Comparison of ENCODE assay signal across 19 cellular contexts in the genomic region with DNA sequence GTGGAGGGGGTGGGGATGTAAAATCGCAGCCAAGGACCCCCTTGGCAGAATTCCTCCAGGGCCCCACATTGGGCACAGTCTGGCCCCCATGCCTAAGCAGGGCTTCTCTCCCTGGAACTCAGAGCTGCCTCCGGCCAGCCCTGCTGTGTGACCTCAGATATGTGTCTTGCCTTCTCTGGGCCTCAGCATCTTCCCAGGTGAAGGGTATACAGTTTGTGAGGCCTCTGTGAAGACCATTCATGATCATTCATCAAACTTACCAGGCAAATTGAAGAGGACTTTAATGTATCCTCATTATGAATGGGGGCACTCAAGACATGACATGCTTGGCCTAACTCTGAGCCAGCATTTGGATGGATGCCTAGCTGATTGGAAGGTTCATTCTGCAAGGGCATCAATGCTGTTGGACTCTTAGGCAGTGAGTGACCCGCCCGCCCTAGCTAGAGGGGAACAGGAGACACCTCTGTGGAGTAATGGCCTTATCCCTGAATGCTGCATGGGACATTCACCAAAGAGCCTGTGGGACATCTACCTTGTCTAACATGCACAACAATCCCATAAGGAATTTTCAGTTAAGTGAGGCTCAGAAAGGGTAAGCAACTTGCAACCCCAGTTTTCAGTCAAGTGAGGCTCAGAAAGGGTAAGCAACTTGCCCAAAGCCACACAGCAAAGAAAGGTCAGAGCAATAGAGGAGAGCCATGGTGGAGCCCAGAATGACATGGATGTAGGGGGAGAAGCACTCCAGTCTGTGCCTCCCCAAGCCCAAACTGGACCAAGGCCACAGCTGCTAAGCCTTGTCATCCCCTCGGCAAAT. TPM values are rescaled to one million over a fixed set of nuclear protein-coding genes. Genes with fewer than 3 reads are reported as not detected.
DNase-seq lines count a peak whose midpoint lies in the region; TF ChIP-seq lines count a peak whose summit lies in the region.
"Had no signal": no experiment of that assay in that cellular context is flagged by ENCODE, and none has a peak within 500 bp of the region (broad histone marks: within the 10 kb centered on the region; RNA-seq: fewer than 3 reads in every experiment).

No MANE protein-coding gene starts in this region.

- CTCF ChIA-PET in HEK293 (lab: Yijun Ruan, JAX): interaction anchor here (0.7 to 1.2 kb wide), 6 partner anchors 8 to 32 kb away, joined by 3 to 5 read pairs (median 3); no protein-coding TSS in a partner anchor

- intact Hi-C loops in lower leg skin (cut with DNase I; ENCODE audit: low total_unique reads) (no loop called here), prostate gland (cut with DNase I) (no loop called here)

- H3K4me3 ChIP-seq in HEK293 (ENCODE audit: low read depth, low read length) (no peak overlapping the region), lower leg skin (ENCODE audit: low read depth, poor library complexity, severe bottlenecking) (peak overlapping the region; percentile 33), prostate gland (no peak overlapping the region)
- H3K4me3 ChIP-seq: SJCRH30 had no signal

- no peaks in the 10 kb centered on the region for H3K9me3 Mint-ChIP-seq in chondrocyte (ENCODE audit: low read depth)
- H3K9me3 Mint-ChIP-seq: brain; H9; stimulated activated naive CD8-positive, alpha-beta T cell treated with anti-CD3 and anti-CD28 coated beads, Interleukin-15, Interleukin-2, amounts not matched to agents 100 ng/mL and 50 ng/mL, for 24 hours had no signal

- TF ChIP-seq CTCF in HEK293 (tag by site-specific recombination; IDR thresholded peaks at IDR 0.05) (no peak), chondrocyte (IDR thresholded peaks at IDR 0.05) (no peak), lower leg skin (IDR thresholded peaks at IDR 0.05) (no peak), prostate gland (IDR thresholded peaks at IDR 0.05) (no peak)

- H3K4me3 Mint-ChIP-seq in chondrocyte (ENCODE audit: unreplicated experiment): no peak overlapping the region
- H3K4me3 Mint-ChIP-seq: brain; H9; stimulated activated naive CD8-positive, alpha-beta T cell treated with anti-CD3 and anti-CD28 coated beads, Interleukin-15, Interleukin-2, amounts not matched to agents 100 ng/mL and 50 ng/mL, for 24 hours had no signal

- DNase-seq in chondrocyte (ENCODE audit: low spot score): no peak
- no peak for DNase-seq in lower leg skin (ENCODE audit: low spot score in 2 of 2)
- DNase-seq in substantia nigra (lab: John Stamatoyannopoulos, UW): peak in 1 of 49 donors; percentile 10
- DNase-seq in NCI-H187 treated with DMSO at 0.1 percent for 48 hours (lab: John Stamatoyannopoulos, UW): no peak
- no peak for DNase-seq in activated CD4-positive, CD25-positive, alpha-beta regulatory T cell (lab: John Stamatoyannopoulos, UW)
- no peak for DNase-seq in activated CD8-positive, alpha-beta memory T cell treated with anti-CD3 and anti-CD28 coated beads, Interleukin-2, amount 50 U/mL, for 4 hours
- no peak for DNase-seq in prostate gland (ENCODE audit: low spot score)
- DNase-seq: activated CD4-positive, alpha-beta T cell treated with anti-CD3 and anti-CD28 coated beads for 48 hours; activated naive CD4-positive, alpha-beta T cell treated with anti-CD3 and anti-CD28 coated beads, Interleukin-2, amount 50 U/mL, for 16 hours; GDM1; H9; kidney glomerular epithelial cell; NCI-H510A; SJCRH30; T-helper 9 cell had no signal

- H3K36me3 ChIP-seq in HEK293 (ENCODE audit: control insufficient read depth in 2 of 2, insufficient read depth in 1 of 2, low read length in 2 of 2): peaks cover 0 to 3% of the 10 kb centered on the region in 2 experiments; a peak in 1 of 3 replicates
- H3K36me3 ChIP-seq in prostate gland: no peaks in the 10 kb centered on the region
- H3K36me3 ChIP-seq: SJCRH30 had no signal

- no peaks in the 10 kb centered on the region for H3K9me3 ChIP-seq in HEK293 (ENCODE audit: control insufficient read depth, insufficient read depth, low read depth, low read length)
- no peaks in the 10 kb centered on the region for H3K9me3 ChIP-seq in prostate gland
- H3K9me3 ChIP-seq: SJCRH30 had no signal

- no peaks in the 10 kb centered on the region for H3K27me3 Mint-ChIP-seq in chondrocyte (ENCODE audit: low read depth)
- H3K27me3 Mint-ChIP-seq: brain; stimulated activated naive CD8-positive, alpha-beta T cell treated with anti-CD3 and anti-CD28 coated beads, Interleukin-15, Interleukin-2, amounts not matched to agents 100 ng/mL and 50 ng/mL, for 24 hours had no signal

- peaks cover 49% of the 10 kb centered on the region for H3K4me1 Mint-ChIP-seq in chondrocyte (ENCODE audit: low read depth)

- H3K27ac Mint-ChIP-seq in chondrocyte (ENCODE audit: unreplicated experiment): peak overlapping the region; percentile 81
- H3K27ac Mint-ChIP-seq: H9; stimulated activated naive CD8-positive, alpha-beta T cell treated with anti-CD3 and anti-CD28 coated beads, Interleukin-15, Interleukin-2, amounts not matched to agents 100 ng/mL and 50 ng/mL, for 24 hours had no signal

- TF ChIP-seq POLR2A in lower leg skin (IDR thresholded peaks at IDR 0.05) (no peak), prostate gland (IDR thresholded peaks at IDR 0.05) (no peak)

- WGBS in lower leg skin, 2 donors: 36 to 51% methylated on average over 5 of the region's 5 CpGs
- WGBS in prostate gland: 72% methylated on average over 5 of the region's 5 CpGs

- H3K36me3 Mint-ChIP-seq in chondrocyte (ENCODE audit: low read depth): no peaks in the 10 kb centered on the region
- H3K36me3 Mint-ChIP-seq: brain had no signal

- no peaks in the 10 kb centered on the region for H3K27me3 ChIP-seq in prostate gland (replicated peaks; ENCODE audit: insufficient read depth)

- POLR2A ChIA-PET in HEK293 (lab: Yijun Ruan, JAX): interaction anchor here (1.2 kb wide), 2 partner anchors 16 to 24 kb away, joined by 3 to 5 read pairs; no protein-coding TSS in a partner anchor

- H3K27ac ChIP-seq in HEK293 (ENCODE audit: extremely low read depth, low read depth, low read length) (no peak overlapping the region), substantia nigra (ENCODE audit: low read depth, low read length, poor library complexity, severe bottlenecking) (peak overlapping the region; percentile 1), prostate gland (peak overlapping the region in 1 of 2 donors; percentile 60)
- H3K27ac ChIP-seq: SJCRH30 had no signal

- H3K4me1 ChIP-seq in HEK293 (ENCODE audit: control insufficient read depth, insufficient read depth, low read length) (peaks cover 2% of the 10 kb centered on the region), prostate gland (replicated peaks) (peaks cover 4% of the 10 kb centered on the region)

TF ChIP-seq in HEK293, 187 proteins besides CTCF, POLR2A, EP300 and RAD21:
- TF ChIP-seq, protein P1, sequence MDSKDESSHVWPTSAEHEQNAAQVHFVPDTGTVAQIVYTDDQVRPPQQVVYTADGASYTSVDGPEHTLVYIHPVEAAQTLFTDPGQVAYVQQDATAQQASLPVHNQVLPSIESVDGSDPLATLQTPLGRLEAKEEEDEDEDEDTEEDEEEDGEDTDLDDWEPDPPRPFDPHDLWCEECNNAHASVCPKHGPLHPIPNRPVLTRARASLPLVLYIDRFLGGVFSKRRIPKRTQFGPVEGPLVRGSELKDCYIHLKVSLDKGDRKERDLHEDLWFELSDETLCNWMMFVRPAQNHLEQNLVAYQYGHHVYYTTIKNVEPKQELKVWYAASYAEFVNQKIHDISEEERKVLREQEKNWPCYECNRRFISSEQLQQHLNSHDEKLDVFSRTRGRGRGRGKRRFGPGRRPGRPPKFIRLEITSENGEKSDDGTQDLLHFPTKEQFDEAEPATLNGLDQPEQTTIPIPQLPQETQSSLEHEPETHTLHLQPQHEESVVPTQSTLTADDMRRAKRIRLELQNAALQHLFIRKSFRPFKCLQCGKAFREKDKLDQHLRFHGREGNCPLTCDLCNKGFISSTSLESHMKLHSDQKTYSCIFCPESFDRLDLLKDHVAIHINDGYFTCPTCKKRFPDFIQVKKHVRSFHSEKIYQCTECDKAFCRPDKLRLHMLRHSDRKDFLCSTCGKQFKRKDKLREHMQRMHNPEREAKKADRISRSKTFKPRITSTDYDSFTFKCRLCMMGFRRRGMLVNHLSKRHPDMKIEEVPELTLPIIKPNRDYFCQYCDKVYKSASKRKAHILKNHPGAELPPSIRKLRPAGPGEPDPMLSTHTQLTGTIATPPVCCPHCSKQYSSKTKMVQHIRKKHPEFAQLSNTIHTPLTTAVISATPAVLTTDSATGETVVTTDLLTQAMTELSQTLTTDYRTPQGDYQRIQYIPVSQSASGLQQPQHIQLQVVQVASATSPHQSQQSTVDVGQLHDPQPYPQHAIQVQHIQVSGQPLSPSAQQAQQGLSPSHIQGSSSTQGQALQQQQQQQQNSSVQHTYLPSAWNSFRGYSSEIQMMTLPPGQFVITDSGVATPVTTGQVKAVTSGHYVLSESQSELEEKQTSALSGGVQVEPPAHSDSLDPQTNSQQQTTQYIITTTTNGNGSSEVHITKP (tag by site-specific recombination; IDR thresholded peaks at IDR 0.05): 0 out of 2 replicates have a peak, but pooled peaks have one; percentile 19
- peak; percentile 79 for TF ChIP-seq ZNF768 (tag by site-specific recombination; IDR thresholded peaks at IDR 0.05)
- TF ChIP-seq SP2 (tag by site-specific recombination; IDR thresholded peaks at IDR 0.05): no peak
- TF ChIP-seq, protein P2, sequence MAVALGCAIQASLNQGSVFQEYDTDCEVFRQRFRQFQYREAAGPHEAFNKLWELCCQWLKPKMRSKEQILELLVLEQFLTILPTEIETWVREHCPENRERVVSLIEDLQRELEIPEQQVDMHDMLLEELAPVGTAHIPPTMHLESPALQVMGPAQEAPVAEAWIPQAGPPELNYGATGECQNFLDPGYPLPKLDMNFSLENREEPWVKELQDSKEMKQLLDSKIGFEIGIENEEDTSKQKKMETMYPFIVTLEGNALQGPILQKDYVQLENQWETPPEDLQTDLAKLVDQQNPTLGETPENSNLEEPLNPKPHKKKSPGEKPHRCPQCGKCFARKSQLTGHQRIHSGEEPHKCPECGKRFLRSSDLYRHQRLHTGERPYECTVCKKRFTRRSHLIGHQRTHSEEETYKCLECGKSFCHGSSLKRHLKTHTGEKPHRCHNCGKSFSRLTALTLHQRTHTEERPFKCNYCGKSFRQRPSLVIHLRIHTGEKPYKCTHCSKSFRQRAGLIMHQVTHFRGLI (tag by site-specific recombination; IDR thresholded peaks at IDR 0.05): no peak
- TF ChIP-seq ZNF776 (tag by site-specific recombination; IDR thresholded peaks at IDR 0.05; ENCODE audit: borderline replicate concordance): no peak

RNA-seq across cellular contexts. Expression of gene CCN5, which starts 0.5 kb away (rescaled TPM):
- total RNA-seq in chondrocyte (1.6 to 1.7 TPM (median 1.7 TPM) in 3 replicates), lower leg skin (100 to 1,000 TPM in 2 of 4 donors, 10 to 100 TPM in 2; 50.8 to 481 (median 81.3) TPM), prostate gland (10 to 100 TPM; 62.9 to 64.3 TPM)
- total RNA-seq: H9, SJCRH30 had no signal

RNA-seq across cellular contexts. Expression of gene KCNK15, which starts 30.0 kb away (rescaled TPM):
- 0.59 to 1.6 TPM (median 0.77 TPM) in 3 replicates for total RNA-seq in chondrocyte
- 1 to 10 TPM; 1.5 to 3.5 (median 2.5) TPM for total RNA-seq in lower leg skin
- 10 to 100 TPM in 1 of 2 donors, 1 to 10 TPM in 1; 1.5 to 16.1 TPM for total RNA-seq in prostate gland
- total RNA-seq: M059J, SJCRH30 had no signal

Comparison
In these comparisons a context has a peak if more than half of its experiments do, and no peak if none do; other contexts are left out.
1. RNA of gene CCN5, which starts 0.5 kb away (total RNA-seq): 50.8 to 481 TPM in lower leg skin and 62.9 to 64.3 TPM in prostate gland; 1.6 to 1.7 TPM in chondrocyte; every median in the first group is over 10 times any median in the second.